ENCODE assay signal across 16 cellular contexts in the genomic region with DNA sequence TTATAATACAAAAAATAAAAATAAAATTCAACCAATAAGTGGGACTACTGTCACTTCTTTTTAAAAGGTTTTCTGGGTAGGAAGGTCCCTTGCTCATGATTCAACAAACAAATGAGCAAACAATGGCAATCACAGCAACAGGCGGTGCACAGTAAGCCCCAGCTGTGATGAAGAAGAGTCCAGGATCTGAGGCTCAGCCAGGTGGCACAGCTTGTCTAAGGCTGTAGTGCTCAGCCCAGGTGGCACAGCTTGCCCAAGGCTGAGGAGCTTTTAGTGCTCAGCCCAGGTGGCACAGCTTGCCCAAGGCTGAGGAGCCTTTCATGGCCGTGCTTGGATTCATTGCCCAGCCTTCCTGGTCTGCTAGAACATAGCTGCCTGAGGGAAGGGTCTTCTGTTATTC.
DNase-seq lines count a peak whose midpoint lies in the region; ATAC-seq lines count a peak whose summit lies in the region.
"Had no signal": no experiment of that assay in that cellular context is flagged by ENCODE, and none has a peak within 500 bp of the region (broad histone marks: within the 10 kb centered on the region; RNA-seq: fewer than 3 reads in every experiment).

No MANE protein-coding gene starts in this region.

- H3K9me3 Mint-ChIP-seq in activated naive CD4-positive, alpha-beta T cell treated with anti-CD3 and anti-CD28 coated beads for 36 hours = no peaks in the 10 kb centered on the region
- H3K9me3 Mint-ChIP-seq in activated T-helper 2 cell treated with anti-CD3 and anti-CD28 coated beads, Interferon-gamma antibody, Interleukin-2, Interleukin-4, amounts not matched to agents 10 μg/mL and 5 μg/mL and 100 μg/mL, durations not matched to agents 14 hours and 24 hours and 36 hours = no peaks in the 10 kb centered on the region
- no peaks in the 10 kb centered on the region for H3K9me3 Mint-ChIP-seq in stimulated activated effector memory CD8-positive, alpha-beta T cell treated with anti-CD3 and anti-CD28 coated beads, Interleukin-12 subunit alpha, Interleukin-12 subunit beta, amount 100 ng/mL, for 72 hours
- H3K9me3 Mint-ChIP-seq: activated naive CD4-positive, alpha-beta T cell treated with anti-CD3 and anti-CD28 coated beads, Interleukin-2, amount 50 U/mL, for 24 hours had no signal

- no peak for ATAC-seq in stimulated activated effector memory CD8-positive, alpha-beta T cell treated with anti-CD3 and anti-CD28 coated beads, Interleukin-12 subunit alpha, Interleukin-12 subunit beta, amount 100 ng/mL, for 72 hours
- ATAC-seq in activated CD4-positive, CD25-positive, alpha-beta regulatory T cell treated with anti-CD3 and anti-CD28 coated beads, Interleukin-2, amount 50 U/mL, for 24 hours = no peak

- CTCF ChIA-PET in activated naive CD4-positive, alpha-beta T cell treated with anti-CD3 and anti-CD28 coated beads for 36 hours (lab: Charles Lee) = no interaction called here

- H3K4me1 Mint-ChIP-seq in activated naive CD4-positive, alpha-beta T cell treated with anti-CD3 and anti-CD28 coated beads for 36 hours (ENCODE audit: low read depth) = peaks cover 3% of the 10 kb centered on the region
- H3K4me1 Mint-ChIP-seq in activated T-helper 2 cell treated with anti-CD3 and anti-CD28 coated beads, Interferon-gamma antibody, Interleukin-2, Interleukin-4, amounts not matched to agents 10 μg/mL and 5 μg/mL and 100 μg/mL, durations not matched to agents 14 hours and 24 hours and 36 hours (ENCODE audit: low read depth) = no peaks in the 10 kb centered on the region
- H3K4me1 Mint-ChIP-seq in stimulated activated effector memory CD8-positive, alpha-beta T cell treated with anti-CD3 and anti-CD28 coated beads, Interleukin-12 subunit alpha, Interleukin-12 subunit beta, amount 100 ng/mL, for 72 hours = peaks cover 18% of the 10 kb centered on the region

- no peaks in the 10 kb centered on the region for H3K27me3 Mint-ChIP-seq in activated naive CD4-positive, alpha-beta T cell treated with anti-CD3 and anti-CD28 coated beads for 36 hours (ENCODE audit: low read depth)
- peaks cover 8% of the 10 kb centered on the region for H3K27me3 Mint-ChIP-seq in activated T-helper 2 cell treated with anti-CD3 and anti-CD28 coated beads, Interferon-gamma antibody, Interleukin-2, Interleukin-4, amounts not matched to agents 10 μg/mL and 5 μg/mL and 100 μg/mL, durations not matched to agents 14 hours and 24 hours and 36 hours (ENCODE audit: low read depth)
- H3K27me3 Mint-ChIP-seq: activated naive CD4-positive, alpha-beta T cell treated with anti-CD3 and anti-CD28 coated beads, Interleukin-2, amount 50 U/mL, for 24 hours; CD4-positive, alpha-beta memory T cell had no signal

- intact Hi-C loops in activated naive CD4-positive, alpha-beta T cell treated with anti-CD3 and anti-CD28 coated beads for 36 hours (cut with micrococcal nuclease) = no loop called here
- intact Hi-C loops in activated T-helper 2 cell treated with anti-CD3 and anti-CD28 coated beads, Interferon-gamma antibody, Interleukin-2, Interleukin-4, amounts not matched to agents 10 μg/mL and 5 μg/mL and 100 μg/mL, durations not matched to agents 14 hours and 24 hours and 36 hours (cut with micrococcal nuclease) = no loop called here

- H3K36me3 Mint-ChIP-seq in activated naive CD4-positive, alpha-beta T cell treated with anti-CD3 and anti-CD28 coated beads for 36 hours (ENCODE audit: low read depth) = peaks cover 2% of the 10 kb centered on the region
- no peaks in the 10 kb centered on the region for H3K36me3 Mint-ChIP-seq in activated T-helper 2 cell treated with anti-CD3 and anti-CD28 coated beads, Interferon-gamma antibody, Interleukin-2, Interleukin-4, amounts not matched to agents 10 μg/mL and 5 μg/mL and 100 μg/mL, durations not matched to agents 14 hours and 24 hours and 36 hours (ENCODE audit: low read depth)
- H3K36me3 Mint-ChIP-seq in stimulated activated effector memory CD8-positive, alpha-beta T cell treated with anti-CD3 and anti-CD28 coated beads, Interleukin-12 subunit alpha, Interleukin-12 subunit beta, amount 100 ng/mL, for 72 hours = peaks cover 6% of the 10 kb centered on the region

- no peak overlapping the region for H3K27ac Mint-ChIP-seq in activated naive CD4-positive, alpha-beta T cell treated with anti-CD3 and anti-CD28 coated beads for 36 hours
- H3K27ac Mint-ChIP-seq in activated T-helper 2 cell treated with anti-CD3 and anti-CD28 coated beads, Interferon-gamma antibody, Interleukin-2, Interleukin-4, amounts not matched to agents 10 μg/mL and 5 μg/mL and 100 μg/mL, durations not matched to agents 14 hours and 24 hours and 36 hours = no peak overlapping the region
- H3K27ac Mint-ChIP-seq in stimulated activated effector memory CD8-positive, alpha-beta T cell treated with anti-CD3 and anti-CD28 coated beads, Interleukin-12 subunit alpha, Interleukin-12 subunit beta, amount 100 ng/mL, for 72 hours = peak overlapping the region; percentile 32
- H3K27ac Mint-ChIP-seq: activated naive CD4-positive, alpha-beta T cell treated with anti-CD3 and anti-CD28 coated beads, Interleukin-2, amount 50 U/mL, for 24 hours had no signal

- H3K4me3 Mint-ChIP-seq in activated naive CD4-positive, alpha-beta T cell treated with anti-CD3 and anti-CD28 coated beads for 36 hours = no peak overlapping the region
- H3K4me3 Mint-ChIP-seq in activated T-helper 2 cell treated with anti-CD3 and anti-CD28 coated beads, Interferon-gamma antibody, Interleukin-2, Interleukin-4, amounts not matched to agents 10 μg/mL and 5 μg/mL and 100 μg/mL, durations not matched to agents 14 hours and 24 hours and 36 hours (ENCODE audit: low read depth) = no peak overlapping the region
- H3K4me3 Mint-ChIP-seq in stimulated activated effector memory CD8-positive, alpha-beta T cell treated with anti-CD3 and anti-CD28 coated beads, Interleukin-12 subunit alpha, Interleukin-12 subunit beta, amount 100 ng/mL, for 72 hours = no peak overlapping the region
- H3K4me3 Mint-ChIP-seq: activated naive CD4-positive, alpha-beta T cell treated with anti-CD3 and anti-CD28 coated beads, Interleukin-2, amount 50 U/mL, for 24 hours; CD4-positive, alpha-beta memory T cell had no signal

- DNase-seq in NCI-H146 (lab: John Stamatoyannopoulos, UW) = peak; percentile 16
- DNase-seq in NCI-H146 treated with DMSO at 0.1 percent for 48 hours (lab: John Stamatoyannopoulos, UW; ENCODE audit: unreplicated experiment) = no peak
- peak; percentile 1 for DNase-seq in activated naive CD4-positive, alpha-beta T cell treated with Interleukin-2 at 50 U/mL for 16 hours
- DNase-seq in activated naive CD4-positive, alpha-beta T cell treated with anti-CD3 and anti-CD28 coated beads for 36 hours = no peak
- peak; percentile 2 for DNase-seq in activated T-helper 2 cell treated with anti-CD3 and anti-CD28 coated beads, Interferon-gamma antibody, Interleukin-2, Interleukin-4, amounts not matched to agents 10 μg/mL and 5 μg/mL and 100 μg/mL, durations not matched to agents 14 hours and 24 hours and 36 hours (ENCODE audit: low spot score)
- DNase-seq in stimulated activated effector memory CD8-positive, alpha-beta T cell treated with anti-CD3 and anti-CD28 coated beads, Interleukin-12 subunit alpha, Interleukin-12 subunit beta, amount 100 ng/mL, for 72 hours (ENCODE audit: low spot score in 2 of 2) = peak in 1 of 2 donors; percentile 38
- DNase-seq in NCI-H2107 treated with DMSO at 0.1 percent for 48 hours (lab: John Stamatoyannopoulos, UW; ENCODE audit: unreplicated experiment) = no peak
- DNase-seq: 8988T, GM23248, kidney, mammary epithelial cell, NCI-H446 treated with DMSO at 0.1 percent for 48 hours, T-helper 1 cell had no signal

Comparison
In these comparisons a context has a peak if more than half of its experiments do, and no peak if none do; other contexts are left out.
1. DNase-seq: peak in NCI-H146 (single experiment), activated naive CD4-positive, alpha-beta T cell treated with Interleukin-2 at 50 U/mL for 16 hours (single experiment) and activated T-helper 2 cell treated with anti-CD3 and anti-CD28 coated beads, Interferon-gamma antibody, Interleukin-2, Interleukin-4, amounts not matched to agents 10 μg/mL and 5 μg/mL and 100 μg/mL, durations not matched to agents 14 hours and 24 hours and 36 hours (single experiment); none in NCI-H146 treated with DMSO at 0.1 percent for 48 hours (single experiment), activated naive CD4-positive, alpha-beta T cell treated with anti-CD3 and anti-CD28 coated beads for 36 hours (single experiment) and NCI-H2107 treated with DMSO at 0.1 percent for 48 hours (single experiment).